In genomic region chr4:2378898-2379297, GRCh38 we compare ENCODE assay signal across 32 cellular contexts. TPM values are rescaled to one million over a fixed set of nuclear protein-coding genes. Genes with fewer than 3 reads are reported as not detected.
"Had no signal": no experiment of that assay in that cellular context is flagged by ENCODE, and none has a peak within 500 bp of the region (broad histone marks: within the 10 kb centered on the region; RNA-seq: fewer than 3 reads in every experiment).

No MANE protein-coding gene starts in this region.

- H3K4me1 Mint-ChIP-seq: mesothelial cell of epicardium had no signal

- H3K9me3 Mint-ChIP-seq: activated CD4-positive, alpha-beta memory T cell treated with anti-CD3 and anti-CD28 coated beads for 36 hours; activated T-helper 1 cell treated with anti-CD3 and anti-CD28 coated beads, Interleukin-12 subunit alpha, Interleukin-12 subunit beta, Interleukin-2, Interleukin-4 antibody, amounts not matched to agents 30 ng/mL and 10 ng/mL and 1 ng/mL, durations not matched to agents 14 hours and 24 hours and 36 hours; central memory CD8-positive, alpha-beta T cell had no signal

- H3K36me3 Mint-ChIP-seq: mesothelial cell of epicardium had no signal

- H3K27me3 Mint-ChIP-seq: activated CD4-positive, alpha-beta memory T cell treated with anti-CD3 and anti-CD28 coated beads for 36 hours; central memory CD8-positive, alpha-beta T cell had no signal

- ATAC-seq: activated CD4-positive, CD25-positive, alpha-beta regulatory T cell treated with anti-CD3 and anti-CD28 coated beads, Interleukin-2, amount 50 U/mL, for 24 hours; foreskin keratinocyte; heart right ventricle; sciatic nerve; stimulated activated memory B cell treated with anti-CD40 and anti-IgM and Interleukin-4, amounts not matched to agents 10 μg/mL and 1 μg/mL and 100 μg/mL, for 72 hours had no signal

- H3K4me3 Mint-ChIP-seq: activated CD4-positive, alpha-beta memory T cell treated with anti-CD3 and anti-CD28 coated beads for 36 hours; activated T-helper 1 cell treated with anti-CD3 and anti-CD28 coated beads, Interleukin-12 subunit alpha, Interleukin-12 subunit beta, Interleukin-2, Interleukin-4 antibody, amounts not matched to agents 30 ng/mL and 10 ng/mL and 1 ng/mL, durations not matched to agents 14 hours and 24 hours and 36 hours; central memory CD8-positive, alpha-beta T cell; dendritic cell treated with granulocyte-macrophage colony-stimulating factor and Interleukin-4, amounts not matched to agents 40 ng/mL and 50 ng/mL, for 4 days; mesothelial cell of epicardium; naive B cell; nephron progenitor cell; stimulated activated memory B cell treated with anti-CD40 and anti-IgM and Interleukin-4, amounts not matched to agents 10 μg/mL and 1 μg/mL and 100 μg/mL, for 72 hours had no signal

- DNase-seq: activated CD4-positive, alpha-beta memory T cell treated with anti-CD3 and anti-CD28 coated beads for 36 hours; activated CD4-positive, alpha-beta T cell treated with anti-CD3 and anti-CD28 coated beads for 48 hours; activated CD8-positive, alpha-beta memory T cell treated with anti-CD3 and anti-CD28 coated beads, Interleukin-2, amount 50 U/mL, for 4 hours; activated gamma-delta T cell; activated naive CD4-positive, alpha-beta T cell treated with anti-CD3 and anti-CD28 coated beads, Interleukin-2, amount 50 U/mL, for 16 hours; activated T-cell treated with anti-CD3 and anti-CD28 coated beads, Interleukin-2, amount 50 U/mL, for 1 hour; amygdala; foreskin keratinocyte; heart right ventricle; naive B cell; nephron progenitor cell; ovary; small intestine; stimulated activated CD4-positive, alpha-beta T cell treated with anti-CD3 and anti-CD28 coated beads, Interleukin-4, amount 100 ng/mL, for 24 hours; T-helper 9 cell; tibial artery had no signal

- H3K27ac Mint-ChIP-seq: activated CD4-positive, alpha-beta memory T cell treated with anti-CD3 and anti-CD28 coated beads for 36 hours; activated T-helper 1 cell treated with anti-CD3 and anti-CD28 coated beads, Interleukin-12 subunit alpha, Interleukin-12 subunit beta, Interleukin-2, Interleukin-4 antibody, amounts not matched to agents 30 ng/mL and 10 ng/mL and 1 ng/mL, durations not matched to agents 14 hours and 24 hours and 36 hours; dendritic cell treated with granulocyte-macrophage colony-stimulating factor and Interleukin-4, amounts not matched to agents 40 ng/mL and 50 ng/mL, for 4 days; mesothelial cell of epicardium; nephron progenitor cell; progenitor cell of endocrine pancreas; stimulated activated memory B cell treated with anti-CD40 and anti-IgM and Interleukin-4, amounts not matched to agents 10 μg/mL and 1 μg/mL and 100 μg/mL, for 72 hours had no signal

RNA-seq across cellular contexts. Expression of gene CFAP99, which starts 39.9 kb away (rescaled TPM):
- total RNA-seq: activated CD4-positive, alpha-beta memory T cell treated with anti-CD3 and anti-CD28 coated beads for 36 hours; activated CD8-positive, alpha-beta memory T cell treated with anti-CD3 and anti-CD28 coated beads for 36 hours; activated T-helper 1 cell treated with anti-CD3 and anti-CD28 coated beads, Interleukin-12 subunit alpha, Interleukin-12 subunit beta, Interleukin-2, Interleukin-4 antibody, amounts not matched to agents 30 ng/mL and 10 ng/mL and 1 ng/mL, durations not matched to agents 14 hours and 24 hours and 36 hours; bronchial epithelial cell; foreskin keratinocyte; glomerular endothelial cell; heart right ventricle; kidney epithelial cell; lower leg skin; mesothelial cell of epicardium; progenitor cell of endocrine pancreas; sciatic nerve; suprapubic skin; T-helper 1 cell treated with Interleukin-12 subunit alpha and Interleukin-12 subunit beta and Interleukin-4 antibody, amounts not matched to agents 30 ng/mL and 1 ng/mL, for 36 hours; ureter had no signal
